Comparison of ENCODE assay signal across 9 cellular contexts in genomic region chr11:95922099-95922498, GRCh38. TPM values are rescaled to one million over a fixed set of nuclear protein-coding genes. Genes with fewer than 3 reads are reported as not detected.
DNase-seq lines count a peak whose midpoint lies in the region; ATAC-seq and TF ChIP-seq lines count a peak whose summit lies in the region.
"Had no signal": no experiment of that assay in that cellular context is flagged by ENCODE, and none has a peak within 500 bp of the region (broad histone marks: within the 10 kb centered on the region; RNA-seq: fewer than 3 reads in every experiment).

No MANE protein-coding gene starts in this region.

- peak overlapping the region; percentile 38 for H3K27ac Mint-ChIP-seq in CD8-positive, alpha-beta T cell
- peak overlapping the region; percentile 28 to 99 (median 69) for H3K27ac Mint-ChIP-seq in brain
- H3K27ac Mint-ChIP-seq in naive B cell = peak overlapping the region in 1 of 6 donors; percentile 93

- H3K9me2 ChIP-seq in Loucy (replicated peaks; ENCODE audit: low read depth, low read length) = no peaks in the 10 kb centered on the region

- DNase-seq in CD8-positive, alpha-beta T cell = no peak
- DNase-seq in naive B cell = no peak
- no peak for DNase-seq in NCI-H128 (lab: John Stamatoyannopoulos, UW; ENCODE audit: unreplicated experiment)
- no peak for DNase-seq in NCI-H1092 (lab: John Stamatoyannopoulos, UW)
- DNase-seq in left cardiac atrium = no peak
- DNase-seq: effector CD8-positive, alpha-beta T cell had no signal

- no peaks in the 10 kb centered on the region for H3K9me3 Mint-ChIP-seq in CD8-positive, alpha-beta T cell
- H3K9me3 Mint-ChIP-seq in brain = no peaks in the 10 kb centered on the region
- H3K9me3 Mint-ChIP-seq in naive B cell = no peaks in the 10 kb centered on the region

- H3K36me3 ChIP-seq in CD8-positive, alpha-beta T cell (ENCODE audit: insufficient read depth, low read length) = no peaks in the 10 kb centered on the region
- no peaks in the 10 kb centered on the region for H3K36me3 ChIP-seq in Loucy (ENCODE audit: insufficient read depth, low read length)

- peak overlapping the region; percentile 89 for H3K4me2 ChIP-seq in Loucy (ENCODE audit: low read depth, low read length, poor library complexity, severe bottlenecking)

- peaks cover 3% of the 10 kb centered on the region for H3K27me3 Mint-ChIP-seq in CD8-positive, alpha-beta T cell (ENCODE audit: low read depth)
- H3K27me3 Mint-ChIP-seq in brain = peaks cover 16% of the 10 kb centered on the region
- peaks cover 0 to 10% (median 0%) of the 10 kb centered on the region in 3 donors for H3K27me3 Mint-ChIP-seq in naive B cell

- CTCF ChIA-PET in CD8-positive, alpha-beta T cell (lab: Charles Lee) = interaction anchor here (1.7 kb wide), 1 partner anchor 422 kb away, joined by 3 read pairs; no protein-coding TSS in a partner anchor

- H3K9ac ChIP-seq in Loucy (ENCODE audit: low read depth, low read length, poor library complexity, severe bottlenecking) = no peak overlapping the region

- no peaks in the 10 kb centered on the region for H3K27me3 ChIP-seq in CD8-positive, alpha-beta T cell (ENCODE audit: insufficient read depth, low read length)
- no peaks in the 10 kb centered on the region for H3K27me3 ChIP-seq in Loucy (ENCODE audit: insufficient read depth, low read length, poor library complexity, severe bottlenecking)

- H3F3A ChIP-seq in Loucy (ENCODE audit: low read depth) = 0 out of 2 replicates have a peak, but pooled peaks cover 4% of the 10 kb centered on the region

- H3K27ac ChIP-seq in CD8-positive, alpha-beta T cell (ENCODE audit: low read depth, low read length) = no peak overlapping the region

- peak overlapping the region; percentile 64 for H3K4me3 Mint-ChIP-seq in CD8-positive, alpha-beta T cell
- H3K4me3 Mint-ChIP-seq in brain (peak overlapping the region; percentile 92 to 100 (median 98)), naive B cell (peak overlapping the region in 5 of 8 donors; percentile 29 to 98 (median 74))

- POLR2A ChIA-PET in CD8-positive, alpha-beta T cell (lab: Charles Lee) = interaction anchor here (0.5 kb wide), 1 partner anchor 132 kb away, joined by 4 read pairs; no protein-coding TSS in a partner anchor

- H3K4me1 ChIP-seq in CD8-positive, alpha-beta T cell (ENCODE audit: insufficient read depth, low read length) = peaks cover 3% of the 10 kb centered on the region
- peaks cover 62% of the 10 kb centered on the region for H3K4me1 ChIP-seq in Loucy (ENCODE audit: insufficient read depth, low read length, poor library complexity, severe bottlenecking)

- ATAC-seq in CD8-positive, alpha-beta T cell = no peak
- ATAC-seq in naive B cell (ENCODE audit: low read depth in 2 of 2) (no peak), GM19395 (IDR thresholded peaks at IDR 0.05; ENCODE audit: unreplicated experiment) (no peak), left cardiac atrium (no peak)

- peaks cover 12% of the 10 kb centered on the region for H3K36me3 Mint-ChIP-seq in CD8-positive, alpha-beta T cell
- H3K36me3 Mint-ChIP-seq in brain (no peaks in the 10 kb centered on the region), naive B cell (peaks cover 0 to 8% of the 10 kb centered on the region in 2 donors)

- H3K79me2 ChIP-seq in Loucy (ENCODE audit: insufficient read depth, low read length) = peaks cover 72% of the 10 kb centered on the region

- TF ChIP-seq CTCF in CD8-positive, alpha-beta T cell (IDR thresholded peaks at IDR 0.05) = no peak
- TF ChIP-seq CTCF in Loucy (conservative IDR thresholded peaks at IDR 0.05; ENCODE audit: low read length) (no peak), brain (conservative IDR thresholded peaks at IDR 0.05) (no peak)

- H3K4me1 Mint-ChIP-seq in CD8-positive, alpha-beta T cell (ENCODE audit: low read depth) = peaks cover 41% of the 10 kb centered on the region
- H3K4me1 Mint-ChIP-seq in brain (peaks cover 52% of the 10 kb centered on the region), naive B cell (peaks cover 24 to 30% (median 29%) of the 10 kb centered on the region in 3 donors)

- H4K20me1 ChIP-seq in Loucy (ENCODE audit: insufficient read depth, low read length, poor library complexity, severe bottlenecking) = peaks cover 21% of the 10 kb centered on the region

- H2AFZ ChIP-seq in Loucy (ENCODE audit: low read length) = no peak overlapping the region

- H3K4me3 ChIP-seq in CD8-positive, alpha-beta T cell (ENCODE audit: low read depth, low read length) = no peak overlapping the region
- peak overlapping the region; percentile 91 for H3K4me3 ChIP-seq in Loucy (ENCODE audit: low read length, poor library complexity, severe bottlenecking)

- H3K9me3 ChIP-seq in CD8-positive, alpha-beta T cell (ENCODE audit: low read length) = no peaks in the 10 kb centered on the region
- H3K9me3 ChIP-seq in Loucy (ENCODE audit: insufficient read depth, low read depth, low read length) = no peaks in the 10 kb centered on the region

- intact Hi-C loops in CD8-positive, alpha-beta T cell (cut with DNase I, micrococcal nuclease) = loop anchor here in 1 of 2 experiments (1.0 kb wide), 1 partner anchor 8 kb away; no protein-coding TSS in a partner anchor
- intact Hi-C loops in left cardiac atrium (cut with DNase I) = no loop called here

RNA-seq across cellular contexts. Expression of gene MTMR2, which starts 1.8 kb away (rescaled TPM):
- total RNA-seq in CD8-positive, alpha-beta T cell = 10 to 100 TPM; 11.2 to 12.9 TPM
- polyA plus RNA-seq in brain (ENCODE audit: insufficient read depth, low read depth, low replicate concordance) = 21.7 TPM
- polyA plus RNA-seq in naive B cell (ENCODE audit: low read depth in 6 of 6) = 10 to 100 TPM in 4 of 6 donors, 1 to 10 TPM in 2; 6.9 to 11.9 (median 10.6) TPM
- total RNA-seq in left cardiac atrium = 10 to 100 TPM; 15.6 to 22.0 TPM
